In genomic region chr12:115599251-115599811, GRCh38 we compare ENCODE assay signal across 11 cellular contexts.
A peak's percentile ranks its signal among the peaks of the same experiment; 100 is the strongest.
DNase-seq lines count a peak whose midpoint lies in the region; ATAC-seq and TF ChIP-seq lines count a peak whose summit lies in the region.
"Had no signal": no experiment of that assay in that cellular context is flagged by ENCODE, and none has a peak within 500 bp of the region (broad histone marks: within the 10 kb centered on the region; RNA-seq: fewer than 3 reads in every experiment).

No MANE protein-coding gene starts in this region.

- H3K27me3 ChIP-seq in left lung = peaks cover 0 to 31% of the 10 kb centered on the region in 2 donors
- peaks cover 29% of the 10 kb centered on the region for H3K27me3 ChIP-seq in transverse colon
- H3K27me3 ChIP-seq: adrenal gland had no signal

- H3K9me3 ChIP-seq in left lung (no peaks in the 10 kb centered on the region), transverse colon (no peaks in the 10 kb centered on the region)
- H3K9me3 ChIP-seq: adrenal gland had no signal

- H3K4me3 ChIP-seq in left lung = no peak overlapping the region
- H3K4me3 ChIP-seq in transverse colon = peak overlapping the region in 1 of 4 donors; percentile 21

- ATAC-seq in left lung = peak; percentile 63
- no peak for ATAC-seq in GM21526 (IDR thresholded peaks at IDR 0.05; ENCODE audit: low FRiP score, unreplicated experiment)

- H3K36me3 ChIP-seq in left lung (no peaks in the 10 kb centered on the region), transverse colon (no peaks in the 10 kb centered on the region)
- H3K36me3 ChIP-seq: adrenal gland had no signal

- H3K27ac ChIP-seq in left lung = no peak overlapping the region
- no peak overlapping the region for H3K27ac ChIP-seq in transverse colon
- H3K27ac ChIP-seq: adrenal gland had no signal

- 13% methylated on average over 24 of the region's 24 CpGs; no CpG with 5 or more reads in 1 of the 2 donors for WGBS in transverse colon (ENCODE audit: low coverage in 1 of 2), 2 donors

- no peak for TF ChIP-seq EP300 in transverse colon (IDR thresholded peaks at IDR 0.05; ENCODE audit: low read depth)

- no peaks in the 10 kb centered on the region for H3K4me1 ChIP-seq in left lung
- peaks cover 0 to 11% (median 4%) of the 10 kb centered on the region in 4 donors for H3K4me1 ChIP-seq in transverse colon
- H3K4me1 ChIP-seq: adrenal gland had no signal

- intact Hi-C loops in left lung (cut with DNase I) (no loop called here), transverse colon (cut with DNase I; ENCODE audit: low total_unique reads) (no loop called here)

- DNase-seq in NCI-H1105 treated with DMSO at 0.1 percent for 48 hours (lab: John Stamatoyannopoulos, UW) (peak; percentile 97), astrocyte of the hippocampus (ENCODE audit: low read depth, low spot score) (peak; percentile 60), left lung (no peak), transverse colon (peak; percentile 8), erythroblast (lab: John Stamatoyannopoulos, UW) (no peak), putamen (ENCODE audit: low spot score) (no peak)
- DNase-seq: activated CD4-positive, alpha-beta T cell treated with anti-CD3 and anti-CD28 coated beads, Interleukin-2, amount 50 U/mL, for 4 hours; adrenal gland; KG1; SHP77 had no signal

- TF ChIP-seq POLR2A in transverse colon (IDR thresholded peaks at IDR 0.05) = no peak
- TF ChIP-seq POLR2A in erythroblast (IDR thresholded peaks at IDR 0.05; ENCODE audit: low read length) = no peak

- TF ChIP-seq CTCF in left lung (IDR thresholded peaks at IDR 0.05) = no peak
- TF ChIP-seq CTCF in transverse colon (IDR thresholded peaks at IDR 0.05) = no peak

- in situ Hi-C loops in transverse colon (cut with MboI; ENCODE audit: low pct_ligation_motif_present in 1 of 4, low pct_unique_long_range_greater_than_20kb in 1 of 4, low sequenced_read_pairs in 3 of 4) = no loop called here

Comparison
In these comparisons a context has a peak if more than half of its experiments do, and no peak if none do; other contexts are left out.
1. DNase-seq: peak in NCI-H1105 treated with DMSO at 0.1 percent for 48 hours (single experiment), astrocyte of the hippocampus (single experiment) and transverse colon (single experiment); none in left lung (0 of 2), erythroblast (0 of 2) and putamen (single experiment).